14 cellular contexts compared by ENCODE assay signal in the genomic region with DNA sequence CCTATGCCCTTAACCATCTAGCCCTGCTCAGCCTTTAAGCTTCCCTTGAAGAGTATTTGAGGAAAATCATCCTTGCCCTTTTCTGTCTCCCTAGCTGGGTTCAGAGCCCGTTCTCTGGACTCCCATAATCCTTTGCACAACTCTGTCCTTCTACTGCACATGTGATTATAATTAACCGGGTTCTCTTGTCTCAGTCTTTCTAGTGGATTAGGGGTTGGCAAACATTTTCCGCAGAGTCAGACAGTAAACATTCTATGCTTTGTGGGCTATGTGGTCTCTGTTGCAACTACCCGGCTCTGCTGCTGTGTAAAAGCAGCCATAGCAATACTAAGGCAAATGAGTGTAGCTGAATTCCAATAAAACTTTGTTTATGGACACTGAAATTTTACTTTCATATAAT.
DNase-seq lines count a peak whose midpoint lies in the region; ATAC-seq, FAIRE-seq and TF ChIP-seq lines count a peak whose summit lies in the region.
"Had no signal": no experiment of that assay in that cellular context is flagged by ENCODE, and none has a peak within 500 bp of the region (broad histone marks: within the 10 kb centered on the region; RNA-seq: fewer than 3 reads in every experiment).

No MANE protein-coding gene starts in this region.

- POLR2A ChIA-PET in HepG2 (lab: Yijun Ruan, JAX): no interaction called here

- no peaks in the 10 kb centered on the region for H3K27me3 ChIP-seq in HepG2 (ENCODE audit: control insufficient read depth in 1 of 2, insufficient read depth in 2 of 2, low read length in 2 of 2)
- H3K27me3 ChIP-seq: adrenal gland, stomach had no signal

- peak overlapping the region; percentile 29 for H3K27ac ChIP-seq in HepG2 (ENCODE audit: extremely low read length, insufficient read depth, low read length)
- H3K27ac ChIP-seq: adrenal gland, parathyroid adenoma, stomach had no signal

- peak overlapping the region; percentile 25 for H3K4me3 Mint-ChIP-seq in T-helper 17 cell
- H3K4me3 Mint-ChIP-seq: CD4-positive, alpha-beta memory T cell had no signal

- H2AFZ ChIP-seq in HepG2 (ENCODE audit: low read length): no peak overlapping the region
- H2AFZ ChIP-seq: parathyroid adenoma had no signal

- no peak for TF ChIP-seq EP300 in HepG2 (IDR thresholded peaks at IDR 0.05; ENCODE audit: low read depth in 2 of 2, low read length in 2 of 2)
- no peak for TF ChIP-seq EP300 in HepG2 (CRISPR knock-in tag; IDR thresholded peaks at IDR 0.05; ENCODE audit: borderline replicate concordance)

- BruUV-seq in HepG2 (replicated peaks; lab: Mats Ljungman, UMichigan): no TSS peak

- H3K9me3 ChIP-seq in T-helper 17 cell (ENCODE audit: control insufficient read depth, low read length, poor library complexity, severe bottlenecking) (no peaks in the 10 kb centered on the region), HepG2 (ENCODE audit: low read length) (no peaks in the 10 kb centered on the region)
- H3K9me3 ChIP-seq: adrenal gland, stomach had no signal

- no peaks in the 10 kb centered on the region for H3K27me3 Mint-ChIP-seq in T-helper 17 cell
- H3K27me3 Mint-ChIP-seq: CD4-positive, alpha-beta memory T cell had no signal

- peaks cover 3% of the 10 kb centered on the region for H3K79me2 ChIP-seq in HepG2 (ENCODE audit: insufficient read depth, low read length)
- H3K79me2 ChIP-seq: parathyroid adenoma had no signal

- 5% methylated on average over 4 of the region's 4 CpGs for WGBS in HepG2 (ENCODE audit: low lambda C conversion rate)
- WGBS in lower leg skin, 2 donors: 49 to 68% methylated on average over 4 of the region's 4 CpGs

- no peak for TF ChIP-seq CTCF in AG10803 (conservative IDR thresholded peaks at IDR 0.05; ENCODE audit: low read length)
- TF ChIP-seq CTCF in HepG2 (CRISPR knock-in tag; IDR thresholded peaks at IDR 0.05): no peak
- no peak for TF ChIP-seq CTCF in lower leg skin (IDR thresholded peaks at IDR 0.05)

- DNase-seq in AG10803 (ENCODE audit: low read depth): peak; percentile 93
- DNase-seq in H54 (ENCODE audit: insufficient read length, low spot score): no peak
- no peak for DNase-seq in T-helper 17 cell
- DNase-seq in HepG2 (ENCODE audit: low spot score): peak; percentile 83
- DNase-seq in lower leg skin (ENCODE audit: low spot score in 2 of 2): no peak
- DNase-seq: adrenal gland; CD4-positive, alpha-beta memory T cell; NCI-H2081; stomach had no signal

- peaks cover 12% of the 10 kb centered on the region for H3K4me1 Mint-ChIP-seq in T-helper 17 cell

- CTCF ChIA-PET in HepG2 (lab: Yijun Ruan, JAX; ENCODE audit: low intra/inter-chr PET ratio, low total read pairs): no interaction called here

- H3K36me3 ChIP-seq in HepG2 (replicated peaks in 1 of 2; ENCODE audit: control insufficient read depth in 1 of 2, insufficient read depth in 2 of 2, low read length in 2 of 2): no peaks in the 10 kb centered on the region
- H3K36me3 ChIP-seq: adrenal gland had no signal

- H3K4me3 ChIP-seq in AG10803 (ENCODE audit: low read length): no peak overlapping the region
- no peak overlapping the region for H3K4me3 ChIP-seq in HepG2 (replicated peaks in 1 of 3; ENCODE audit: insufficient read depth in 1 of 3, low read depth in 2 of 3, low read length in 3 of 3)
- no peak overlapping the region for H3K4me3 ChIP-seq in lower leg skin (ENCODE audit: low read depth, poor library complexity, severe bottlenecking)
- H3K4me3 ChIP-seq: adrenal gland, stomach had no signal

- in situ Hi-C loops in HepG2 (cut with HindIII; ENCODE audit: extremely low pct_ligation_motif_present, low pct_unique_long_range_greater_than_20kb): no loop called here

- peak overlapping the region; percentile 38 for H3K4me2 ChIP-seq in HepG2 (ENCODE audit: low read depth, low read length)

- peaks cover 18% of the 10 kb centered on the region for H3K4me1 ChIP-seq in HepG2 (ENCODE audit: insufficient read depth, low read length)
- H3K4me1 ChIP-seq: adrenal gland, parathyroid adenoma had no signal

- H3K36me3 Mint-ChIP-seq in T-helper 17 cell (ENCODE audit: low read depth): peaks cover 2% of the 10 kb centered on the region

- no peak for TF ChIP-seq POLR2A in H54 (IDR thresholded peaks at IDR 0.05; ENCODE audit: low read depth, low read length)
- no peak for TF ChIP-seq POLR2A in HepG2 (IDR thresholded peaks at IDR 0.05; ENCODE audit: insufficient read depth in 1 of 2, low read depth in 2 of 2, low read length in 2 of 2)
- no peak for TF ChIP-seq POLR2A in lower leg skin (IDR thresholded peaks at IDR 0.05)

- H3K9ac ChIP-seq in HepG2 (ENCODE audit: insufficient read depth, low read depth, low read length): no peak overlapping the region
- H3K9ac ChIP-seq: parathyroid adenoma had no signal

- H3K27ac Mint-ChIP-seq in T-helper 17 cell: no peak overlapping the region

- intact Hi-C loops in HepG2 (cut with micrococcal nuclease; ENCODE audit: unreplicated experiment) (no loop called here), lower leg skin (cut with DNase I; ENCODE audit: low total_unique reads) (no loop called here)

- no peaks in the 10 kb centered on the region for H4K20me1 ChIP-seq in HepG2 (ENCODE audit: insufficient read depth, low read length)

- TF ChIP-seq RAD21 in HepG2 (CRISPR knock-in tag; IDR thresholded peaks at IDR 0.05): no peak

- FAIRE-seq in H54 (lab: Jason Lieb, UNC) (peak; percentile 11), HepG2 (lab: Jason Lieb, UNC) (peak; percentile 55)
- FAIRE-seq: endothelial cell of umbilical vein had no signal

- ATAC-seq in T-helper 17 cell (no peak), HepG2 (peak; percentile 98), GM18520 (IDR thresholded peaks at IDR 0.05; ENCODE audit: unreplicated experiment) (no peak), HG03520 (IDR thresholded peaks at IDR 0.05; ENCODE audit: unreplicated experiment) (no peak), GM21367 (IDR thresholded peaks at IDR 0.05; ENCODE audit: unreplicated experiment) (no peak)

TF ChIP-seq in HepG2, 621 proteins besides CTCF, POLR2A, EP300 and RAD21 (continues in another document):
- 0 out of 2 replicates have a peak, but pooled peaks have one; percentile 14 for TF ChIP-seq FOXO1 (CRISPR knock-in tag; IDR thresholded peaks at IDR 0.05)
- TF ChIP-seq ZSCAN20 (CRISPR knock-in tag; IDR thresholded peaks at IDR 0.05; ENCODE audit: borderline replicate concordance): no peak
- TF ChIP-seq SKI (IDR thresholded peaks at IDR 0.05; ENCODE audit: partially characterized antibody): peak; percentile 49
- TF ChIP-seq TEAD3 (CRISPR knock-in tag; optimal IDR thresholded peaks at IDR 0.05; ENCODE audit: borderline replicate concordance): peak; percentile 26
- no peak for TF ChIP-seq SALL2 (CRISPR knock-in tag; IDR thresholded peaks at IDR 0.05)
- TF ChIP-seq SOX5 (CRISPR knock-in tag; IDR thresholded peaks at IDR 0.05; ENCODE audit: borderline replicate concordance): peak; percentile 40; the same call in 1 of the 2 replicates
- no peak for TF ChIP-seq SOX6 (IDR thresholded peaks at IDR 0.05)
- TF ChIP-seq SOX6 (CRISPR knock-in tag; IDR thresholded peaks at IDR 0.05): peak; percentile 44; the same call in 1 of the 2 replicates
- peak; percentile 70 for TF ChIP-seq GATAD2A (CRISPR knock-in tag; IDR thresholded peaks at IDR 0.05)
- peak; percentile 68 for TF ChIP-seq POGZ (CRISPR knock-in tag; IDR thresholded peaks at IDR 0.05)
- TF ChIP-seq, protein P1, sequence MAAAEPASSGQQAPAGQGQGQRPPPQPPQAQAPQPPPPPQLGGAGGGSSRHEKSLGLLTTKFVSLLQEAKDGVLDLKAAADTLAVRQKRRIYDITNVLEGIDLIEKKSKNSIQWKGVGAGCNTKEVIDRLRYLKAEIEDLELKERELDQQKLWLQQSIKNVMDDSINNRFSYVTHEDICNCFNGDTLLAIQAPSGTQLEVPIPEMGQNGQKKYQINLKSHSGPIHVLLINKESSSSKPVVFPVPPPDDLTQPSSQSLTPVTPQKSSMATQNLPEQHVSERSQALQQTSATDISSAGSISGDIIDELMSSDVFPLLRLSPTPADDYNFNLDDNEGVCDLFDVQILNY (CRISPR knock-in tag; conservative IDR thresholded peaks at IDR 0.05): no peak
- TF ChIP-seq ZNF570 (CRISPR knock-in tag; IDR thresholded peaks at IDR 0.05; ENCODE audit: borderline replicate concordance): no peak
- TF ChIP-seq, protein P2, sequence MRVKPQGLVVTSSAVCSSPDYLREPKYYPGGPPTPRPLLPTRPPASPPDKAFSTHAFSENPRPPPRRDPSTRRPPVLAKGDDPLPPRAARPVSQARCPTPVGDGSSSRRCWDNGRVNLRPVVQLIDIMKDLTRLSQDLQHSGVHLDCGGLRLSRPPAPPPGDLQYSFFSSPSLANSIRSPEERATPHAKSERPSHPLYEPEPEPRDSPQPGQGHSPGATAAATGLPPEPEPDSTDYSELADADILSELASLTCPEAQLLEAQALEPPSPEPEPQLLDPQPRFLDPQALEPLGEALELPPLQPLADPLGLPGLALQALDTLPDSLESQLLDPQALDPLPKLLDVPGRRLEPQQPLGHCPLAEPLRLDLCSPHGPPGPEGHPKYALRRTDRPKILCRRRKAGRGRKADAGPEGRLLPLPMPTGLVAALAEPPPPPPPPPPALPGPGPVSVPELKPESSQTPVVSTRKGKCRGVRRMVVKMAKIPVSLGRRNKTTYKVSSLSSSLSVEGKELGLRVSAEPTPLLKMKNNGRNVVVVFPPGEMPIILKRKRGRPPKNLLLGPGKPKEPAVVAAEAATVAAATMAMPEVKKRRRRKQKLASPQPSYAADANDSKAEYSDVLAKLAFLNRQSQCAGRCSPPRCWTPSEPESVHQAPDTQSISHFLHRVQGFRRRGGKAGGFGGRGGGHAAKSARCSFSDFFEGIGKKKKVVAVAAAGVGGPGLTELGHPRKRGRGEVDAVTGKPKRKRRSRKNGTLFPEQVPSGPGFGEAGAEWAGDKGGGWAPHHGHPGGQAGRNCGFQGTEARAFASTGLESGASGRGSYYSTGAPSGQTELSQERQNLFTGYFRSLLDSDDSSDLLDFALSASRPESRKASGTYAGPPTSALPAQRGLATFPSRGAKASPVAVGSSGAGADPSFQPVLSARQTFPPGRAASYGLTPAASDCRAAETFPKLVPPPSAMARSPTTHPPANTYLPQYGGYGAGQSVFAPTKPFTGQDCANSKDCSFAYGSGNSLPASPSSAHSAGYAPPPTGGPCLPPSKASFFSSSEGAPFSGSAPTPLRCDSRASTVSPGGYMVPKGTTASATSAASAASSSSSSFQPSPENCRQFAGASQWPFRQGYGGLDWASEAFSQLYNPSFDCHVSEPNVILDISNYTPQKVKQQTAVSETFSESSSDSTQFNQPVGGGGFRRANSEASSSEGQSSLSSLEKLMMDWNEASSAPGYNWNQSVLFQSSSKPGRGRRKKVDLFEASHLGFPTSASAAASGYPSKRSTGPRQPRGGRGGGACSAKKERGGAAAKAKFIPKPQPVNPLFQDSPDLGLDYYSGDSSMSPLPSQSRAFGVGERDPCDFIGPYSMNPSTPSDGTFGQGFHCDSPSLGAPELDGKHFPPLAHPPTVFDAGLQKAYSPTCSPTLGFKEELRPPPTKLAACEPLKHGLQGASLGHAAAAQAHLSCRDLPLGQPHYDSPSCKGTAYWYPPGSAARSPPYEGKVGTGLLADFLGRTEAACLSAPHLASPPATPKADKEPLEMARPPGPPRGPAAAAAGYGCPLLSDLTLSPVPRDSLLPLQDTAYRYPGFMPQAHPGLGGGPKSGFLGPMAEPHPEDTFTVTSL (CRISPR knock-in tag; IDR thresholded peaks at IDR 0.05; ENCODE audit: borderline replicate concordance): peak; percentile 35; the same call in 1 of the 2 replicates

Comparison
In these comparisons a context has a peak if more than half of its experiments do, and no peak if none do; other contexts are left out.
1. DNase-seq: peak in AG10803 (single experiment) and HepG2 (single experiment); none in H54 (single experiment), T-helper 17 cell (0 of 3) and lower leg skin (0 of 2).